8 cellular contexts compared by ENCODE assay signal in the genomic region with DNA sequence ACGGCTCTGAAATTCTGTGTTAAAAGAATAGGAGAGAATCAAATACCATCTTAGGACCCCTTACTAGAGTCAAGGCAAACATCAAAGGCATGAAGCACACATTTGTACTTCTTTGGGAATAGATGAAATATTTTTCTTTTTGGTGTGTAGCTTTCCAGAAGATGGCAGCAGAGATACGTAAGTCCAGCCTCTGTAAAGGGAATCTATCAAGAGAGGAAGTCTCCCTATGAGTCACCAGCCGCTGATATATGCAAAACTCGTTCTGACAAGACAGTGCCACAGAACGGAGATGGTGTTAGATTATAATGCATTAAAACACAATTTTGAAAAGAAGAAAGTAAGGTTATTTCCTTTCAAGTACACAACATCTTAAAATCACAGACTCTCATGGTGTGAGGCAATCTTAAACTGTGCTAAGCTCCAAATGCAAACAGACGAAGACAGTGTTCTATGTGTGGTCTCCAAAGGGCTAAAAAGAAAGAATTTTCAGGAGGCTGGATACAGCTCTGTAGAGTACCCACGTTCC.
DNase-seq lines count a peak whose midpoint lies in the region; ATAC-seq and TF ChIP-seq lines count a peak whose summit lies in the region.

No MANE protein-coding gene starts in this region.

- TF ChIP-seq EP300 in suprapubic skin (IDR thresholded peaks at IDR 0.05): no peak

- peak; percentile 55 for TF ChIP-seq CTCF in foreskin fibroblast (IDR thresholded peaks at IDR 0.05; ENCODE audit: low read depth, low read length)
- peak; percentile 84 for TF ChIP-seq CTCF in osteocyte (IDR thresholded peaks at IDR 0.05)
- TF ChIP-seq CTCF in suprapubic skin (IDR thresholded peaks at IDR 0.05): peak in 1 of 2 donors; percentile 49

- H3K4me3 Mint-ChIP-seq in osteocyte (ENCODE audit: unreplicated experiment): no peak overlapping the region

- DNase-seq in G401 (ENCODE audit: low spot score) (peak; percentile 87), HUDEP-2 (lab: John Stamatoyannopoulos, UW; ENCODE audit: unreplicated experiment in 76 of 76) (peak in 51 of 76 experiments; percentile 8 to 81 (median 53)), NOMO-1 (lab: John Stamatoyannopoulos, UW; ENCODE audit: unreplicated experiment in 2 of 2) (peak; percentile 10 to 86), activated T-helper 1 cell treated with Interleukin-2 at 50 U/mL for 16 hours (ENCODE audit: low read depth) (peak; percentile 20), foreskin fibroblast (peak; percentile 79 to 91), osteocyte (ENCODE audit: extremely low spot score, unreplicated experiment) (no peak), suprapubic skin (ENCODE audit: low spot score in 2 of 2) (no peak)

- H3K9me3 ChIP-seq in suprapubic skin: no peaks in the 10 kb centered on the region

- H3K27me3 ChIP-seq in suprapubic skin: no peaks in the 10 kb centered on the region

- no peak for TF ChIP-seq POLR2A in suprapubic skin (IDR thresholded peaks at IDR 0.05)

- peaks cover 16% of the 10 kb centered on the region for H3K4me1 ChIP-seq in suprapubic skin

- no peaks in the 10 kb centered on the region for H3K27me3 Mint-ChIP-seq in osteocyte (ENCODE audit: unreplicated experiment)

- peak; percentile 100 for ATAC-seq in GM21576 (IDR thresholded peaks at IDR 0.05; ENCODE audit: unreplicated experiment)

- no peaks in the 10 kb centered on the region for H3K36me3 ChIP-seq in suprapubic skin

- no peak overlapping the region for H3K27ac Mint-ChIP-seq in osteocyte (ENCODE audit: unreplicated experiment)

- H3K9me3 Mint-ChIP-seq in osteocyte (ENCODE audit: unreplicated experiment): peaks cover 7% of the 10 kb centered on the region

- 6% methylated on average over 7 of the region's 7 CpGs for WGBS in suprapubic skin

- H3K36me3 Mint-ChIP-seq in osteocyte (ENCODE audit: unreplicated experiment): no peaks in the 10 kb centered on the region

- no peak overlapping the region for H3K27ac ChIP-seq in suprapubic skin

- no peaks in the 10 kb centered on the region for H3K4me1 Mint-ChIP-seq in osteocyte (ENCODE audit: unreplicated experiment)

- H3K4me3 ChIP-seq in foreskin fibroblast (ENCODE audit: low read depth in 1 of 2, low read length in 2 of 2) (no peak overlapping the region), suprapubic skin (no peak overlapping the region)

- in situ Hi-C loops in G401 (cut with HindIII; ENCODE audit: low sequenced_read_pairs): no loop called here

Comparison
In these comparisons a context has a peak if more than half of its experiments do, and no peak if none do; other contexts are left out.
1. DNase-seq: peak in G401 (single experiment), HUDEP-2 (51 of 76), NOMO-1 (2 of 2), activated T-helper 1 cell treated with Interleukin-2 at 50 U/mL for 16 hours (single experiment) and foreskin fibroblast (2 of 2); none in osteocyte (single experiment) and suprapubic skin (0 of 2).